15 cellular contexts compared by ENCODE assay signal in the genomic region with DNA sequence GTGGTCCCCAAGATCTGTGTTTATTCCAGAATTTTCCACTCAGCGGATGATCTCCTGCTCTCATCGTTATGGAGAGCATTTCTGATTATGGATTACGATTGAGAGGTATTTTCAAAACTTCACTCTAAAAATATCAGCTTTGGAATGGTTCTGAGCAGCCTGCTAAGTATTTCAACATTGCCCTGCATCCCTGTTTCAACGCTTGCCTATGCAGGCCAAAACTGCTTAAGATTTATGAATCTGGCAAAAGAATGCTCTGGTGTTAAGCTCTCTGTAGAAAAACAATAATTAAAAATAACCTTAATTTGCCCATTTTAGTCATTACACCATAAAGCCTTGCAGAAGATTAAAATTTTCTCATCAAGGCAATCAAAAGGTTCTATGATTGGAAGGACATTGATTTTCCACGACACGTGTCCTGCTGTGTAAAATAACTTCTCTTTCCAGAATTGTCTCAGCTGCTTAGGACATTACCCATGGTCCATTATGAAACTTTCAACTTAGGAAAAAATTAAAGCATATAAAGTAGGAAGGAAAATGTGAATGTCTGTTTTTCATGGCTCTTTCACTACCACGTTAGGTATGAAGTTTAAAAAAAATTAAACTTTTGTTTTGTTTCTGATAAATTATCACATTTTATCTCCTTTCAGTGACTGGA.
DNase-seq lines count a peak whose midpoint lies in the region; ATAC-seq lines count a peak whose summit lies in the region.
"Had no signal": no experiment of that assay in that cellular context is flagged by ENCODE, and none has a peak within 500 bp of the region (broad histone marks: within the 10 kb centered on the region; RNA-seq: fewer than 3 reads in every experiment).

No MANE protein-coding gene starts in this region.

- 5 to 6% methylated on average over 7 of the region's 7 CpGs for WGBS in aorta, 2 donors

- H3K36me3 ChIP-seq in adipocyte (ENCODE audit: control insufficient read depth, insufficient read depth, low read length, severe bottlenecking) (no peaks in the 10 kb centered on the region), subcutaneous abdominal adipose tissue (ENCODE audit: control insufficient read depth in 5 of 5, insufficient read depth in 5 of 5, low read length in 5 of 5) (no peaks in the 10 kb centered on the region), aorta (ENCODE audit: control insufficient read depth in 1 of 2, insufficient read depth in 2 of 2, low read length in 1 of 2) (no peaks in the 10 kb centered on the region)
- H3K36me3 ChIP-seq: BLaER1 treated with 17β-estradiol and CSF1 and Interleukin-3, amounts not matched to agents 10 nM and 100 nM had no signal

- peak overlapping the region; percentile 47 for H3K27ac ChIP-seq in subcutaneous abdominal adipose tissue (ENCODE audit: low read depth, low read length)
- H3K27ac ChIP-seq in aorta (ENCODE audit: low read depth in 1 of 2, low read length in 2 of 2), result no peak overlapping the region
- H3K27ac ChIP-seq: BLaER1 treated with 17β-estradiol and CSF1 and Interleukin-3, amounts not matched to agents 10 nM and 100 nM; HL-60 had no signal

- H3K9me3 ChIP-seq in adipocyte (ENCODE audit: control insufficient read depth, low read length) (no peaks in the 10 kb centered on the region), subcutaneous abdominal adipose tissue (ENCODE audit: control insufficient read depth in 5 of 5, low read length in 5 of 5) (no peaks in the 10 kb centered on the region), aorta (ENCODE audit: control insufficient read depth, low read length) (no peaks in the 10 kb centered on the region)

- H3K4me3 ChIP-seq in adipocyte (ENCODE audit: low read length) (no peak overlapping the region), subcutaneous abdominal adipose tissue (ENCODE audit: low read depth in 1 of 5, low read length in 5 of 5) (no peak overlapping the region), aorta (ENCODE audit: low read length in 2 of 2) (no peak overlapping the region)
- H3K4me3 ChIP-seq: BLaER1 treated with 17β-estradiol and CSF1 and Interleukin-3, amounts not matched to agents 10 nM and 100 nM; GM23338 had no signal

- intact Hi-C loops in aorta (cut with DNase I), result loop anchor here (5.0 to 10.0 kb wide), 2 partner anchors 85 to 157 kb away; no protein-coding TSS in a partner anchor

- ATAC-seq in aorta (ENCODE audit: low FRiP score), result peak; percentile 64
- ATAC-seq: GM23338 had no signal

- H3K9ac ChIP-seq in adipocyte (ENCODE audit: low read length), result peak overlapping the region; percentile 57
- peak overlapping the region in 1 of 5 donors; percentile 44 for H3K9ac ChIP-seq in subcutaneous abdominal adipose tissue (ENCODE audit: low read length in 5 of 5)
- H3K9ac ChIP-seq: BLaER1 treated with 17β-estradiol and CSF1 and Interleukin-3, amounts not matched to agents 10 nM and 100 nM had no signal

- H3K27me3 ChIP-seq in adipocyte (replicated peaks; ENCODE audit: control insufficient read depth, insufficient read depth, low read length) (no peaks in the 10 kb centered on the region), subcutaneous abdominal adipose tissue (ENCODE audit: control insufficient read depth in 5 of 5, insufficient read depth in 4 of 5, low read length in 5 of 5) (no peaks in the 10 kb centered on the region), aorta (ENCODE audit: control insufficient read depth in 1 of 2, insufficient read depth in 2 of 2, low read length in 1 of 2) (no peaks in the 10 kb centered on the region)
- H3K27me3 ChIP-seq: BLaER1 treated with 17β-estradiol and CSF1 and Interleukin-3, amounts not matched to agents 10 nM and 100 nM had no signal

- H3K4me1 ChIP-seq in adipocyte (ENCODE audit: control insufficient read depth, insufficient read depth, low read length) (peaks cover 29% of the 10 kb centered on the region), subcutaneous abdominal adipose tissue (ENCODE audit: control insufficient read depth in 5 of 5, insufficient read depth in 5 of 5, low read length in 5 of 5) (peaks cover 4 to 36% (median 30%) of the 10 kb centered on the region in 5 donors), aorta (ENCODE audit: control insufficient read depth in 1 of 2, insufficient read depth in 2 of 2, low read length in 2 of 2) (no peaks in the 10 kb centered on the region)

- DNase-seq in adipocyte (ENCODE audit: low read depth) (no peak), islet precursor cell (peak; percentile 10), aorta (no peak), GDM1 (lab: John Stamatoyannopoulos, UW) (no peak), C1 segment of cervical spinal cord (lab: John Stamatoyannopoulos, UW) (no peak), COLO829 (ENCODE audit: low spot score) (no peak)
- DNase-seq: 8988T; CD4-positive, alpha-beta T cell; DMS79; EL; H7 had no signal
